25 cellular contexts compared by ENCODE assay signal in genomic region chr21:24160528-24160927, GRCh38.
"Had no signal": no experiment of that assay in that cellular context is flagged by ENCODE, and none has a peak within 500 bp of the region (broad histone marks: within the 10 kb centered on the region; RNA-seq: fewer than 3 reads in every experiment).

No MANE protein-coding gene starts in this region.

- H3K36me3 ChIP-seq: left lung, pancreas, prostate gland, sigmoid colon, spleen, tibial nerve, uterus had no signal

- H3K27ac ChIP-seq: left lung, pancreas, prostate gland, sigmoid colon, spleen, tibial nerve, uterus had no signal

- H3K9me3 ChIP-seq: left lung, pancreas, prostate gland, sigmoid colon, spleen, tibial nerve, uterus had no signal

- DNase-seq: hippocampal formation; kidney glomerular epithelial cell; left cardiac atrium; left lung; naive thymus-derived CD8-positive, alpha-beta T cell; nucleus accumbens; pancreas; posterior cingulate gyrus; retina; right cardiac atrium; sigmoid colon; small intestine; spleen; stimulated activated CD4-positive, alpha-beta T cell treated with anti-CD3 and anti-CD28 coated beads, Interleukin-2, amount 100 ng/mL, for 48 hours; stimulated activated CD4-positive, alpha-beta T cell treated with anti-CD3 and anti-CD28 coated beads, Interleukin-4, amount 100 ng/mL, for 4 hours; stimulated activated CD8-positive, alpha-beta memory T cell treated with anti-CD3 and anti-CD28 coated beads, Interleukin-4, amount 100 ng/mL, for 48 hours; stimulated activated naive CD4-positive, alpha-beta T cell treated with Interleukin-2 at 50 U/mL for 16 hours; stimulated activated naive CD8-positive, alpha-beta T cell treated with anti-CD3 and anti-CD28 coated beads, Interleukin-15, amount 100 ng/mL, for 72 hours; substantia nigra; uterus had no signal

- H3K4me3 ChIP-seq: left lung, lung, pancreas, prostate gland, sigmoid colon, spleen, tibial nerve, uterus had no signal

- H3K4me1 ChIP-seq: left lung, pancreas, prostate gland, sigmoid colon, spleen, tibial nerve, uterus had no signal

- FAIRE-seq: keratinocyte, pancreas, small intestine had no signal

- ATAC-seq: left cardiac atrium; left lung; naive thymus-derived CD8-positive, alpha-beta T cell; pancreas; right cardiac atrium; stimulated activated memory B cell treated with anti-CD40 and anti-IgM and Interleukin-4, amounts not matched to agents 10 μg/mL and 1 μg/mL and 100 μg/mL, for 72 hours; stimulated activated naive CD8-positive, alpha-beta T cell treated with anti-CD3 and anti-CD28 coated beads, Interleukin-15, amount 100 ng/mL, for 72 hours had no signal

- H3K27me3 ChIP-seq: left lung, pancreas, sigmoid colon, spleen, tibial nerve, uterus had no signal
